ENCODE assay signal across 9 cellular contexts in genomic region chr7:38448076-38448475, GRCh38.
"Had no signal": no experiment of that assay in that cellular context is flagged by ENCODE, and none has a peak within 500 bp of the region (broad histone marks: within the 10 kb centered on the region; RNA-seq: fewer than 3 reads in every experiment).

No MANE protein-coding gene starts in this region.

- H3K4me1 ChIP-seq: adrenal gland had no signal

- DNase-seq: activated B cell treated with CpG ODN at 0.5 μM for 24 hours; activated CD4-positive, alpha-beta T cell treated with anti-CD3 and anti-CD28 coated beads, Interleukin-2, amount 10 ng/mL, durations not matched to agents 7 days and 5 days; activated CD8-positive, alpha-beta memory T cell treated with anti-CD3 and anti-CD28 coated beads for 24 hours; activated naive CD4-positive, alpha-beta T cell treated with anti-CD3 and anti-CD28 coated beads, Interleukin-2, amount 10 ng/mL, durations not matched to agents 7 days and 5 days; adrenal gland; brain microvascular endothelial cell; ovary; stimulated activated CD4-positive, alpha-beta T cell treated with anti-CD3 and anti-CD28 coated beads, Interleukin-4, amount 100 ng/mL, for 24 hours; T-helper 17 cell had no signal

- H3K4me3 ChIP-seq: adrenal gland, ovary had no signal

- H3K9me3 ChIP-seq: adrenal gland, ovary had no signal

- H3K27me3 ChIP-seq: adrenal gland, brain microvascular endothelial cell, ovary had no signal

- H3K36me3 ChIP-seq: adrenal gland, brain microvascular endothelial cell, ovary had no signal

- H3K27ac ChIP-seq: adrenal gland, brain microvascular endothelial cell, ovary had no signal
